8 cellular contexts compared by ENCODE assay signal in the genomic region with DNA sequence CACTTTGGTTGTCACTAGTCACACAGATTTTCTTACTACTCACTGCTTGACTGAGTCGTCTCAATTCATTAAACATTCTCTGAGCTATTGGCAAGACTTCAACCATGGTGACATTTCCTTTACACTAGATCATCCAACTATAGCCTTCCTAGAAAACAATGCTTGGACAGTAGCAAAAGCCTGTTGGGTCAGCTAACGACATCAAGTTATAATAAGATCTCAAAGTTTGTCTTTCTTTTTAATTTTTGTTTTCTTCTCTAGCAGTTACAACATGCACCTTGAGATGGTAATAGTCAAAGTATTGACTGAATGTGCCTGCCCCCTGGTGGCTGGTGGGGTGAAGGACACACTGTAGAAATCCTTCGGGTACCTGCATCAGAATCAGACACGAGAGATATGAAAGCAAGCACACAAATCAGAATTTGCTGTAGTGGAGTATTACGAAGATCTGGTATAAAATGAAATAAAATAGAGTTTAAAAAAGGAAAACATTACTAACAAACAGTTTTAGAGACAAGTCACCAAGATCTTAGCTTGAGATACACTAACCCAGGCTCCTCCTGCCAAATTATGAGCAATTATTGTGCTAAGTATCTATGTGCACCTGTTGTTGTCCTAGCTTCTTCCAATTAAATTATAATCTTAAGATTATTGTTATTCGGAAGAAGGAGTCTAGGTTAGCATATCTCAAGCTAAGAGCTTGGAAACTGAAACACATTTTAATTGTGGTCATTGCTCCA.
DNase-seq lines count a peak whose midpoint lies in the region.

No MANE protein-coding gene starts in this region.

- H3K9me3 ChIP-seq in HAP-1 (no peaks in the 10 kb centered on the region), iPS-20b (ENCODE audit: insufficient read depth, low read depth, low read length) (no peaks in the 10 kb centered on the region)

- in situ Hi-C loops in HAP-1 (cut with MboI; ENCODE audit: low sequenced_read_pairs) = loop anchor here (25.0 kb wide), 1 partner anchor 1067 kb away; no protein-coding TSS in a partner anchor

- H3K27me3 ChIP-seq in HAP-1 (ENCODE audit: low read depth) (no peaks in the 10 kb centered on the region), iPS-20b (ENCODE audit: insufficient read depth, low read length) (no peaks in the 10 kb centered on the region)

- H3K36me3 ChIP-seq in HAP-1 (replicated peaks) = no peaks in the 10 kb centered on the region
- H3K36me3 ChIP-seq in iPS-20b (ENCODE audit: insufficient read depth, low read depth, low read length) = no peaks in the 10 kb centered on the region

- H3K27ac ChIP-seq in iPS-20b (ENCODE audit: low read length) = no peak overlapping the region

- peak overlapping the region; percentile 31; the same call in 1 of the 2 replicates for H3K9ac ChIP-seq in iPS-20b (ENCODE audit: low read depth, low read length)

- H3K4me3 ChIP-seq in HAP-1 (no peak overlapping the region), iPS-20b (ENCODE audit: low read length) (no peak overlapping the region)

- H3K4me1 ChIP-seq in HAP-1 (no peaks in the 10 kb centered on the region), iPS-20b (ENCODE audit: insufficient read depth, low read length) (no peaks in the 10 kb centered on the region)

- DNase-seq in NCI-H1417 (lab: John Stamatoyannopoulos, UW) (peak; percentile 24 to 72 (median 69)), NCI-H1417 treated with DMSO at 0.1 percent for 48 hours (lab: John Stamatoyannopoulos, UW) (no peak), HAP-1 (ENCODE audit: low spot score in 2 of 2) (peak; percentile 23 to 83), M059J (ENCODE audit: low read depth) (peak; percentile 54), T-helper 22 cell (ENCODE audit: low read depth) (peak; percentile 12), astrocyte of the hippocampus (ENCODE audit: low read depth, low spot score) (peak; percentile 77)
- peak; percentile 71 for DNase-seq in stimulated activated CD4-positive, alpha-beta T cell treated with anti-CD3 and anti-CD28 coated beads, Interleukin-12 subunit alpha, Interleukin-12 subunit beta, amount 100 ng/mL, for 4 hours
